In the genomic region with DNA sequence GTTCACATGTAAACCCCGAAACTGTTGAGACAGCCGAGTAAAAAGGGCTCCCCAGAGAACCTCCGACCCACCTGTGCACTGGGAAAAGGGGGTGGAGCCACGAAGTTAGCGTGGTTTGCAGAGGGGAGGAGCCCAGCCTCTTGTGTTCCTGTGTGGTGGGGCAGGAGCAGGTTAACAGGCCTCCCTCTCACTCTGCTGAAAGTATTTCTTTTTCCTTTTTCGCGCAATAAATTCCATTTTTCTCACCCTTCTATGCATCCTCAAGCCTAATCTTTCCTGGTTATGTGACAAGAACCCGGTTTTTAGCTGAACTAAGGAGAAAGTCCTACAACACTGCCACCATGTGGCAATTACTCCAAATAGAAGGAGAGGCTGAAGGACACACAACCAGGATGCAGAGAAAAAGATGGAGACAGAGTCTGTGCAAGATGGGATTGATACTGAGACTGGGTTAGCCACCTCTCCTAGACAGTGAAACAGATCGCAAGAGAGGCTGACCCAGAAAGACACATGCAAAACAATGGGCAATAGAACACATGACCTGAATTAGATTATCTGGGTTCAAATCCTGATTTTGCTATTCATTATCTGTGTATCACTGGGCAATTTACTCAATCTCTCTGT, we compare ENCODE assay signal across 8 cellular contexts.
A peak's percentile ranks its signal among the peaks of the same experiment; 100 is the strongest.
DNase-seq lines count a peak whose midpoint lies in the region; ATAC-seq and TF ChIP-seq lines count a peak whose summit lies in the region.

No MANE protein-coding gene starts in this region.

- H3K9me3 ChIP-seq in adrenal gland (replicated peaks in 1 of 3) (no peaks in the 10 kb centered on the region), aorta (ENCODE audit: control insufficient read depth, low read length) (no peaks in the 10 kb centered on the region)

- intact Hi-C loops in adrenal gland (cut with DNase I) (loop anchor here (2.0 kb wide), 1 partner anchor 472 kb away; no protein-coding TSS in a partner anchor), left ventricle myocardium superior (cut with micrococcal nuclease) (loop anchor here (5.0 kb wide), 1 partner anchor 472 kb away; no protein-coding TSS in a partner anchor), aorta (cut with DNase I) (loop anchor here (2.0 kb wide), 1 partner anchor 472 kb away; no protein-coding TSS in a partner anchor)

- H3K4me3 ChIP-seq in adrenal gland (peak overlapping the region in 1 of 4 donors; percentile 19), aorta (ENCODE audit: low read length in 2 of 2) (no peak overlapping the region)

- DNase-seq in EH (ENCODE audit: low read depth) (peak; percentile 71), RPMI8226 (peak; percentile 66), adrenal gland (peak; percentile 20 to 65 (median 49)), left ventricle myocardium superior (no peak), renal cortical epithelial cell (ENCODE audit: low read depth) (peak; percentile 69), aorta (no peak)

- 2 to 3% (median 2%) methylated on average over 9 of the region's 9 CpGs for WGBS in adrenal gland, 4 donors
- 2% methylated on average over 9 of the region's 9 CpGs for WGBS in aorta, 2 donors

- H3K27me3 ChIP-seq in adrenal gland: peaks cover 14% of the 10 kb centered on the region
- H3K27me3 ChIP-seq in aorta (ENCODE audit: control insufficient read depth in 1 of 2, insufficient read depth in 2 of 2, low read length in 1 of 2): no peaks in the 10 kb centered on the region

- no peaks in the 10 kb centered on the region for H3K36me3 ChIP-seq in adrenal gland (replicated peaks in 1 of 2)
- no peaks in the 10 kb centered on the region for H3K36me3 ChIP-seq in aorta (ENCODE audit: control insufficient read depth in 1 of 2, insufficient read depth in 2 of 2, low read length in 1 of 2)

- H3K4me1 ChIP-seq in adrenal gland (replicated peaks in 1 of 2) (peaks cover 0 to 5% of the 10 kb centered on the region in 2 donors), aorta (ENCODE audit: control insufficient read depth in 1 of 2, insufficient read depth in 2 of 2, low read length in 2 of 2) (no peaks in the 10 kb centered on the region)

- ATAC-seq in GM21619 (IDR thresholded peaks at IDR 0.05; ENCODE audit: unreplicated experiment) (peak; percentile 88), left ventricle myocardium superior (peak; percentile 55), aorta (ENCODE audit: low FRiP score) (no peak)

- TF ChIP-seq CTCF in LNCAP (IDR thresholded peaks at IDR 0.05) (peak; percentile 61), adrenal gland (IDR thresholded peaks at IDR 0.05) (peak; percentile 37 to 81 (median 74))

- H3K27ac ChIP-seq in adrenal gland (no peak overlapping the region), aorta (ENCODE audit: low read depth in 1 of 2, low read length in 2 of 2) (no peak overlapping the region)

- no peak for TF ChIP-seq POLR2A in adrenal gland (IDR thresholded peaks at IDR 0.05)

Comparison
In these comparisons a context has a peak if more than half of its experiments do, and no peak if none do; other contexts are left out.
1. DNase-seq: peak in EH (single experiment), RPMI8226 (single experiment), adrenal gland (7 of 7) and renal cortical epithelial cell (single experiment); none in left ventricle myocardium superior (single experiment) and aorta (0 of 2).